ENCODE assay signal across 1 cellular context in genomic region chr5:72529383-72529782, GRCh38.
TF ChIP-seq lines count a peak whose summit lies in the region.

No MANE protein-coding gene starts in this region.

TF ChIP-seq in WTC11, 78 proteins besides CTCF, POLR2A, EP300 and RAD21 (continued from another document):
- TF ChIP-seq ZNF281 (CRISPR knock-in tag; IDR thresholded peaks at IDR 0.05) = no peak
- no peak for TF ChIP-seq SOX15 (CRISPR knock-in tag; IDR thresholded peaks at IDR 0.05)
- TF ChIP-seq KAT7 (CRISPR knock-in tag; IDR thresholded peaks at IDR 0.05; ENCODE audit: borderline replicate concordance) = no peak
